13 cellular contexts compared by ENCODE assay signal in genomic region chr13:38180100-38180499, GRCh38.
A peak's percentile ranks its signal among the peaks of the same experiment; 100 is the strongest.
DNase-seq lines count a peak whose midpoint lies in the region; ATAC-seq and TF ChIP-seq lines count a peak whose summit lies in the region.
"Had no signal": no experiment of that assay in that cellular context is flagged by ENCODE, and none has a peak within 500 bp of the region (broad histone marks: within the 10 kb centered on the region; RNA-seq: fewer than 3 reads in every experiment).

No MANE protein-coding gene starts in this region.

- no peak overlapping the region for H3K9ac ChIP-seq in OCI-LY1 (ENCODE audit: low read length)
- peak overlapping the region; percentile 40 for H3K9ac ChIP-seq in skeletal muscle satellite cell (ENCODE audit: low read depth, low read length)

- no peaks in the 10 kb centered on the region for H3K27me3 Mint-ChIP-seq in activated naive CD4-positive, alpha-beta T cell treated with anti-CD3 and anti-CD28 coated beads, Interleukin-2, amount 10 ng/mL, durations not matched to agents 7 days and 5 days
- no peaks in the 10 kb centered on the region for H3K27me3 Mint-ChIP-seq in central memory CD8-positive, alpha-beta T cell
- H3K27me3 Mint-ChIP-seq: type B pancreatic cell had no signal

- H3K4me2 ChIP-seq in OCI-LY1 (ENCODE audit: low read length) = peak overlapping the region; percentile 36; the same call in 1 of the 2 replicates
- peak overlapping the region; percentile 52 for H3K4me2 ChIP-seq in skeletal muscle satellite cell (ENCODE audit: low read length)

- CTCF ChIA-PET in activated naive CD4-positive, alpha-beta T cell treated with anti-CD3 and anti-CD28 coated beads, Interleukin-2, amount 10 ng/mL, durations not matched to agents 7 days and 5 days (lab: Charles Lee) = no interaction called here

- H3K36me3 Mint-ChIP-seq in activated naive CD4-positive, alpha-beta T cell treated with anti-CD3 and anti-CD28 coated beads, Interleukin-2, amount 10 ng/mL, durations not matched to agents 7 days and 5 days = no peaks in the 10 kb centered on the region
- H3K36me3 Mint-ChIP-seq in central memory CD8-positive, alpha-beta T cell (ENCODE audit: insufficient read depth) = no peaks in the 10 kb centered on the region
- H3K36me3 Mint-ChIP-seq: type B pancreatic cell had no signal

- H3K9me2 ChIP-seq in OCI-LY1 (ENCODE audit: low read depth, low read length) = no peaks in the 10 kb centered on the region

- H3K9me3 ChIP-seq in OCI-LY1 (ENCODE audit: low read length) = no peaks in the 10 kb centered on the region
- H3K9me3 ChIP-seq in skeletal muscle satellite cell (replicated peaks; ENCODE audit: low read length) = no peaks in the 10 kb centered on the region

- no peak overlapping the region for H3K27ac ChIP-seq in OCI-LY1 (ENCODE audit: low read depth, low read length, poor library complexity, severe bottlenecking)

- H3K27ac Mint-ChIP-seq in activated naive CD4-positive, alpha-beta T cell treated with anti-CD3 and anti-CD28 coated beads, Interleukin-2, amount 10 ng/mL, durations not matched to agents 7 days and 5 days = peak overlapping the region; percentile 30
- peak overlapping the region; percentile 0 for H3K27ac Mint-ChIP-seq in central memory CD8-positive, alpha-beta T cell (ENCODE audit: low read depth)
- H3K27ac Mint-ChIP-seq: type B pancreatic cell had no signal

- H3K79me2 ChIP-seq in OCI-LY1 (ENCODE audit: insufficient read depth, low read length) = no peaks in the 10 kb centered on the region

- H3K4me1 ChIP-seq in OCI-LY1 (ENCODE audit: insufficient read depth, low read length, severe bottlenecking) = no peaks in the 10 kb centered on the region
- peaks cover 13% of the 10 kb centered on the region for H3K4me1 ChIP-seq in skeletal muscle satellite cell (ENCODE audit: control insufficient read depth, insufficient read depth, low read length)

- DNase-seq in activated naive CD4-positive, alpha-beta T cell treated with anti-CD3 and anti-CD28 coated beads, Interleukin-2, amount 10 ng/mL, durations not matched to agents 7 days and 5 days = no peak
- DNase-seq in activated naive CD4-positive, alpha-beta T cell treated with anti-CD3 and anti-CD28 coated beads, Interleukin-2, amount 50 U/mL, for 16 hours = no peak
- no peak for DNase-seq in central memory CD8-positive, alpha-beta T cell (ENCODE audit: low spot score in 2 of 2)
- no peak for DNase-seq in NOMO-1 treated with DMSO at 0.1 percent for 48 hours (lab: John Stamatoyannopoulos, UW; ENCODE audit: unreplicated experiment)
- DNase-seq in MV-4-11 (lab: John Stamatoyannopoulos, UW) = no peak
- DNase-seq: anterior cingulate cortex, GF-D8, NCI-H1436 treated with DMSO at 0.1 percent for 48 hours, NCI-H774 had no signal

- no peak for ATAC-seq in central memory CD8-positive, alpha-beta T cell (replicated peaks; ENCODE audit: extremely low read depth, poor library complexity, severe bottlenecking)
- no peak for ATAC-seq in HG03432 (IDR thresholded peaks at IDR 0.05; ENCODE audit: unreplicated experiment)

- no peaks in the 10 kb centered on the region for H4K20me1 ChIP-seq in OCI-LY1 (ENCODE audit: insufficient read depth, low read length)

- no peak overlapping the region for H3K4me3 Mint-ChIP-seq in activated naive CD4-positive, alpha-beta T cell treated with anti-CD3 and anti-CD28 coated beads, Interleukin-2, amount 10 ng/mL, durations not matched to agents 7 days and 5 days
- peak overlapping the region; percentile 36 for H3K4me3 Mint-ChIP-seq in central memory CD8-positive, alpha-beta T cell
- H3K4me3 Mint-ChIP-seq: type B pancreatic cell had no signal

- TF ChIP-seq CTCF in OCI-LY1 (IDR thresholded peaks at IDR 0.05; ENCODE audit: low read length) = no peak

- peaks cover 11% of the 10 kb centered on the region for H3K4me1 Mint-ChIP-seq in activated naive CD4-positive, alpha-beta T cell treated with anti-CD3 and anti-CD28 coated beads, Interleukin-2, amount 10 ng/mL, durations not matched to agents 7 days and 5 days
- peaks cover 9% of the 10 kb centered on the region for H3K4me1 Mint-ChIP-seq in central memory CD8-positive, alpha-beta T cell

- H2AFZ ChIP-seq in OCI-LY1 (ENCODE audit: low read length) = no peak overlapping the region

- H3K36me3 ChIP-seq in OCI-LY1 (ENCODE audit: insufficient read depth, low read length) (no peaks in the 10 kb centered on the region), skeletal muscle satellite cell (ENCODE audit: insufficient read depth, low read length) (no peaks in the 10 kb centered on the region)

- no peak overlapping the region for H3K4me3 ChIP-seq in OCI-LY1 (ENCODE audit: low read depth, low read length, poor library complexity, severe bottlenecking)
- H3K4me3 ChIP-seq in skeletal muscle satellite cell (ENCODE audit: low read length) = peak overlapping the region; percentile 43

- H3K9me3 Mint-ChIP-seq in activated naive CD4-positive, alpha-beta T cell treated with anti-CD3 and anti-CD28 coated beads, Interleukin-2, amount 10 ng/mL, durations not matched to agents 7 days and 5 days = no peaks in the 10 kb centered on the region
- H3K9me3 Mint-ChIP-seq in central memory CD8-positive, alpha-beta T cell = peaks cover 7% of the 10 kb centered on the region
- H3K9me3 Mint-ChIP-seq: type B pancreatic cell had no signal

- no peaks in the 10 kb centered on the region for H3F3A ChIP-seq in OCI-LY1 (ENCODE audit: insufficient read depth, low read length)

- no peaks in the 10 kb centered on the region for H3K27me3 ChIP-seq in OCI-LY1 (ENCODE audit: insufficient read depth, low read length)
- no peaks in the 10 kb centered on the region for H3K27me3 ChIP-seq in skeletal muscle satellite cell (ENCODE audit: control insufficient read depth, insufficient read depth, low read length)
